In genomic region chr6:44107017-44107416, GRCh38 we compare ENCODE assay signal across 33 cellular contexts. TPM values are rescaled to one million over a fixed set of nuclear protein-coding genes. Genes with fewer than 3 reads are reported as not detected.
"Had no signal": no experiment of that assay in that cellular context is flagged by ENCODE, and none has a peak within 500 bp of the region (broad histone marks: within the 10 kb centered on the region; RNA-seq: fewer than 3 reads in every experiment).

No MANE protein-coding gene starts in this region.

- H3K27ac Mint-ChIP-seq: activated naive CD8-positive, alpha-beta T cell treated with anti-CD3 and anti-CD28 coated beads, Interleukin-2, amount 10 ng/mL, durations not matched to agents 7 days and 5 days; activated T-helper 1 cell treated with anti-CD3 and anti-CD28 coated beads, Interleukin-12 subunit alpha, Interleukin-12 subunit beta, Interleukin-2, Interleukin-4 antibody, amounts not matched to agents 30 ng/mL and 10 ng/mL and 1 ng/mL, durations not matched to agents 14 hours and 24 hours and 36 hours had no signal

- ATAC-seq: activated T-cell treated with anti-CD3 and anti-CD28 coated beads, Interleukin-2, amount 50 U/mL, for 4 hours; Panc1 had no signal

- H3K27me3 Mint-ChIP-seq: activated CD4-positive, alpha-beta memory T cell treated with anti-CD3 and anti-CD28 coated beads for 36 hours; activated naive CD8-positive, alpha-beta T cell treated with anti-CD3 and anti-CD28 coated beads, Interleukin-2, amount 10 ng/mL, durations not matched to agents 7 days and 5 days had no signal

- H3K4me3 Mint-ChIP-seq: activated CD4-positive, alpha-beta memory T cell treated with anti-CD3 and anti-CD28 coated beads for 36 hours; activated naive CD8-positive, alpha-beta T cell treated with anti-CD3 and anti-CD28 coated beads, Interleukin-2, amount 10 ng/mL, durations not matched to agents 7 days and 5 days; activated T-cell treated with anti-CD3 and anti-CD28 coated beads, Interleukin-2, amount 50 U/mL, for 4 hours; activated T-helper 1 cell treated with anti-CD3 and anti-CD28 coated beads, Interleukin-12 subunit alpha, Interleukin-12 subunit beta, Interleukin-2, Interleukin-4 antibody, amounts not matched to agents 30 ng/mL and 10 ng/mL and 1 ng/mL, durations not matched to agents 14 hours and 24 hours and 36 hours had no signal

- DNase-seq: activated CD4-positive, alpha-beta memory T cell treated with anti-CD3 and anti-CD28 coated beads for 36 hours; activated CD4-positive, alpha-beta T cell treated with anti-CD3 and anti-CD28 coated beads for 4 hours; activated CD4-positive, alpha-beta T cell treated with anti-CD3 and anti-CD28 coated beads, Interleukin-2, amount 50 U/mL, for 1 hour; activated CD4-positive, CD25-positive, alpha-beta regulatory T cell treated with anti-CD3 and anti-CD28 coated beads, Interleukin-2, amount 50 U/mL, for 72 hours; activated CD8-positive, alpha-beta memory T cell treated with anti-CD3 and anti-CD28 coated beads, Interleukin-2, amount 50 U/mL, for 4 hours; activated effector memory CD4-positive, alpha-beta T cell treated with Interleukin-2 at 50 U/mL for 16 hours; activated naive CD4-positive, alpha-beta T cell treated with anti-CD3 and anti-CD28 coated beads, Interleukin-2, amount 50 U/mL, for 16 hours; activated naive CD8-positive, alpha-beta T cell treated with anti-CD3 and anti-CD28 coated beads, Interleukin-2, amount 10 ng/mL, durations not matched to agents 7 days and 5 days; activated T-cell treated with anti-CD3 and anti-CD28 coated beads for 4 hours; activated T-cell treated with anti-CD3 and anti-CD28 coated beads, Interleukin-2, amount 50 U/mL, for 4 hours; amygdala; Karpas-422; KBM-7; NCI-H1105; NCI-H1417 treated with DMSO at 0.1 percent for 48 hours; NCI-H1694; NCI-H1930; NCI-H2081 treated with DMSO at 0.1 percent for 48 hours; NCI-H226; NCI-H446 treated with DMSO at 0.1 percent for 48 hours; NCI-H524; NCI-H69; NCI-H82; SHP77; SJCRH30; T1000 had no signal

- H3K9me3 Mint-ChIP-seq: activated CD4-positive, alpha-beta memory T cell treated with anti-CD3 and anti-CD28 coated beads for 36 hours; activated naive CD8-positive, alpha-beta T cell treated with anti-CD3 and anti-CD28 coated beads, Interleukin-2, amount 10 ng/mL, durations not matched to agents 7 days and 5 days; activated T-cell treated with anti-CD3 and anti-CD28 coated beads, Interleukin-2, amount 50 U/mL, for 4 hours; activated T-helper 1 cell treated with anti-CD3 and anti-CD28 coated beads, Interleukin-12 subunit alpha, Interleukin-12 subunit beta, Interleukin-2, Interleukin-4 antibody, amounts not matched to agents 30 ng/mL and 10 ng/mL and 1 ng/mL, durations not matched to agents 14 hours and 24 hours and 36 hours had no signal

RNA-seq across cellular contexts. Expression of gene CAPN11, which starts 51.6 kb away (rescaled TPM):
- total RNA-seq: activated naive CD8-positive, alpha-beta T cell treated with anti-CD3 and anti-CD28 coated beads, Interleukin-2, amount 10 ng/mL, durations not matched to agents 7 days and 5 days; activated T-helper 1 cell treated with anti-CD3 and anti-CD28 coated beads, Interleukin-12 subunit alpha, Interleukin-12 subunit beta, Interleukin-2, Interleukin-4 antibody, amounts not matched to agents 30 ng/mL and 10 ng/mL and 1 ng/mL, durations not matched to agents 14 hours and 24 hours and 36 hours; cardiac muscle cell; MCF 10A; RPMI7951; T-helper 1 cell treated with Interleukin-12 subunit alpha and Interleukin-12 subunit beta and Interleukin-4 antibody, amounts not matched to agents 30 ng/mL and 1 ng/mL, for 36 hours; T-helper 2 cell treated with Interferon-gamma antibody and Interleukin-4, amounts not matched to agents 100 ng/mL and 5 ng/mL, for 36 hours had no signal
